Comparison of ENCODE assay signal across 20 cellular contexts in the genomic region with DNA sequence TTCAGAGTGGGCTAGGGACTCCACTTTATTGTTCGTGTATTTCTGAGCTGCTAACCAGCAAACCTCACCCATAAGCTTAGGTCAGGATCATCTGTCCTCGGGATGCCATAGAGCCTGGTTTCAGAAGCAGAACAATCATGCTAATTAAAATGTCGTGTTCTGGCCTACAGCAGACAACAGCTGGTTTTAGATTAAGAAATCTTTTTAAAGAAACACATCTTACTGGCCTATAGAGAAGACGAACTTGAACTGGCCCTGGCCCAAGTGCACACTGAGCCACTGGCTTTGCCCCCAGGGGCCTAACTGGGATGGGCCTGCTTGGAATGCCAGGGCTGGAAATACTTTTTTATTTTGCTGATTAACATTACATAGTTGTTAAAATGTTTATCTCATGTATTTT.
DNase-seq lines count a peak whose midpoint lies in the region; ATAC-seq and TF ChIP-seq lines count a peak whose summit lies in the region.
"Had no signal": no experiment of that assay in that cellular context is flagged by ENCODE, and none has a peak within 500 bp of the region (broad histone marks: within the 10 kb centered on the region; RNA-seq: fewer than 3 reads in every experiment).

No MANE protein-coding gene starts in this region.

- CTCF ChIA-PET in PC-3 (lab: Charles Lee) = interaction anchor here (0.6 kb wide), 1 partner anchor 101 kb away, joined by 3 read pairs; no protein-coding TSS in a partner anchor

- H3K79me2 ChIP-seq in PC-3 (ENCODE audit: low read length) = no peaks in the 10 kb centered on the region

- intact Hi-C loops in sciatic nerve (cut with DNase I) = no loop called here
- intact Hi-C loops in PC-3 (cut with micrococcal nuclease) = no loop called here

- H3K4me3 ChIP-seq in SK-N-MC = no peak overlapping the region
- no peak overlapping the region for H3K4me3 ChIP-seq in fibroblast of the aortic adventitia (ENCODE audit: low read depth, low read length)
- no peak overlapping the region for H3K4me3 ChIP-seq in PC-3 (ENCODE audit: low read length)
- H3K4me3 ChIP-seq: GM23338, heart left ventricle, thyroid gland had no signal

- H3F3A ChIP-seq in PC-3 (ENCODE audit: low read length, unreplicated experiment) = no peaks in the 10 kb centered on the region

- ATAC-seq in sciatic nerve = peak; percentile 45
- no peak for ATAC-seq in GM21576 (IDR thresholded peaks at IDR 0.05; ENCODE audit: unreplicated experiment)
- no peak for ATAC-seq in PC-3
- ATAC-seq: activated naive CD4-positive, alpha-beta T cell treated with anti-CD3 and anti-CD28 coated beads, Interleukin-2, amount 50 U/mL, for 72 hours; GM23338; stimulated activated memory B cell treated with anti-CD40 and anti-IgM and Interleukin-4, amounts not matched to agents 10 μg/mL and 1 μg/mL and 100 μg/mL, for 72 hours had no signal

- BruUV-seq in PC-3 (replicated peaks; lab: Mats Ljungman, UMichigan) = no TSS peak

- DNase-seq in GM04503 (ENCODE audit: low read depth) = peak; percentile 49
- no peak for DNase-seq in SK-N-MC (ENCODE audit: low read depth, low spot score)
- DNase-seq in fibroblast of the aortic adventitia (ENCODE audit: low read depth) = peak; percentile 59
- DNase-seq in sciatic nerve (ENCODE audit: low spot score) = no peak
- no peak for DNase-seq in stimulated activated CD4-positive, alpha-beta T cell treated with anti-CD3 and anti-CD28 coated beads, Interleukin-15, amount 100 ng/mL, for 24 hours
- no peak for DNase-seq in PC-3
- DNase-seq: activated CD4-positive, alpha-beta memory T cell treated with anti-CD3 and anti-CD28 coated beads for 36 hours; activated T-cell treated with anti-CD3 and anti-CD28 coated beads, Interleukin-2, amount 50 U/mL, for 1 hour; CD4-positive, CD25-positive, alpha-beta regulatory T cell; immature natural killer cell; NCI-H2029 treated with DMSO at 0.1 percent for 48 hours; NCI-H510A; nephron progenitor cell had no signal

- H3K4me2 ChIP-seq in PC-3 (ENCODE audit: low read length) = no peak overlapping the region
- H3K4me2 ChIP-seq: GM23338 had no signal

- peaks cover 4% of the 10 kb centered on the region; the same call in 1 of the 2 replicates for H3K4me1 ChIP-seq in PC-3 (ENCODE audit: insufficient read depth, low read length)

- peaks cover 17% of the 10 kb centered on the region; the same call in 1 of the 2 replicates for H3K36me3 ChIP-seq in SK-N-MC (ENCODE audit: insufficient read depth, low read length)
- no peaks in the 10 kb centered on the region; the same call in none of the 2 replicates for H3K36me3 ChIP-seq in PC-3 (ENCODE audit: low read depth, low read length)
- H3K36me3 ChIP-seq: thyroid gland had no signal

- no peak for TF ChIP-seq CTCF in fibroblast of the aortic adventitia (IDR thresholded peaks at IDR 0.05; ENCODE audit: insufficient read depth, low read length)
- no peak for TF ChIP-seq CTCF in PC-3 (conservative IDR thresholded peaks at IDR 0.05; ENCODE audit: low read depth, low read length)

- H3K9ac ChIP-seq in SK-N-MC (ENCODE audit: insufficient read length) (no peak overlapping the region), PC-3 (ENCODE audit: low read length) (no peak overlapping the region)

- H2AFZ ChIP-seq in PC-3 (ENCODE audit: low read length) = no peak overlapping the region
- H2AFZ ChIP-seq: GM23338 had no signal

- no peaks in the 10 kb centered on the region for H4K20me1 ChIP-seq in PC-3 (ENCODE audit: low read length)

- POLR2A ChIA-PET in PC-3 (lab: Charles Lee; ENCODE audit: unreplicated experiment) = no interaction called here

- H3K9me2 ChIP-seq in PC-3 (replicated peaks; ENCODE audit: low read length) = no peaks in the 10 kb centered on the region

- 0 out of 2 replicates have a peak overlapping the region, but pooled peaks have one; percentile 27 for H3K27ac ChIP-seq in SK-N-MC
- no peak overlapping the region for H3K27ac ChIP-seq in PC-3 (ENCODE audit: low read length)
- H3K27ac ChIP-seq: thyroid gland, VCaP had no signal

- H3K27me3 ChIP-seq in PC-3 (ENCODE audit: low read length) = no peaks in the 10 kb centered on the region
- H3K27me3 ChIP-seq: heart left ventricle, thyroid gland had no signal

- no peaks in the 10 kb centered on the region for H3K9me3 ChIP-seq in SK-N-MC (ENCODE audit: low read depth, low read length)
- no peaks in the 10 kb centered on the region for H3K9me3 ChIP-seq in PC-3 (ENCODE audit: low read length)
- H3K9me3 ChIP-seq: thyroid gland had no signal

Comparison
In these comparisons a context has a peak if more than half of its experiments do, and no peak if none do; other contexts are left out.
1. DNase-seq: peak in GM04503 (single experiment) and fibroblast of the aortic adventitia (single experiment); none in SK-N-MC (single experiment), sciatic nerve (single experiment), stimulated activated CD4-positive, alpha-beta T cell treated with anti-CD3 and anti-CD28 coated beads, Interleukin-15, amount 100 ng/mL, for 24 hours (single experiment) and PC-3 (single experiment).